25 cellular contexts compared by ENCODE assay signal in the genomic region with DNA sequence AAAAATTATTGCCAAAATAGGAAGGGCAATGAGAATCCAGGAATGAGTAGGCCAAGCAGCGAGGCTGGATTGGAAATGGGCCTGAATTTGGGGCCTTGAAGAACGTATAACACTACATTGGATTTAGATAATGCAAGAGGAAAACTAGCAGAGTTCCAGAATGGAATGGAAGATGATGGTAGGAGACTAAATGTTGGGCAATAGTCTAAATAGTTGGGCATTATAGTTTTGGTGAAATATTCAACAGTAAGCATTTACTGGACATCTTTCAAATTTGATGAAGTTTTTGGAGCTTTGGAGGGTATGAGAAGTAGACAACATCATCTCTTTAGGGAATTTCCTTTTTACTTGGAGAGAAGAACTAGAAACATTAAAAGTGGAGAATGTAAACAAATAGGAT. TPM values are rescaled to one million over a fixed set of nuclear protein-coding genes. Genes with fewer than 3 reads are reported as not detected.
A peak's percentile ranks its signal among the peaks of the same experiment; 100 is the strongest.
DNase-seq lines count a peak whose midpoint lies in the region; ATAC-seq, FAIRE-seq and TF ChIP-seq lines count a peak whose summit lies in the region.
"Had no signal": no experiment of that assay in that cellular context is flagged by ENCODE, and none has a peak within 500 bp of the region (broad histone marks: within the 10 kb centered on the region; RNA-seq: fewer than 3 reads in every experiment).

No MANE protein-coding gene starts in this region.

- no peak overlapping the region for H2BK120ac ChIP-seq in mesendoderm (ENCODE audit: low read depth, low read length)

- H3K23ac ChIP-seq in mesendoderm (ENCODE audit: low read length), result no peak overlapping the region

- no peak overlapping the region for H2BK5ac ChIP-seq in mesendoderm (ENCODE audit: low read length)

- no peaks in the 10 kb centered on the region for H3K9me1 ChIP-seq in K562 (ENCODE audit: control insufficient read depth, insufficient read depth, low read length)

- POLR2A ChIA-PET in K562 (lab: Yijun Ruan, JAX), result interaction anchor here (0.6 to 4.5 kb wide), 6 partner anchors 11 to 197 kb away, joined by 3 to 28 read pairs (median 4); no protein-coding TSS in a partner anchor

- H3K36me3 ChIP-seq in BLaER1 treated with 17β-estradiol and CSF1 and Interleukin-3, amounts not matched to agents 10 nM and 100 nM, result no peaks in the 10 kb centered on the region
- H3K36me3 ChIP-seq in HUES64 (ENCODE audit: insufficient read depth, low read length) (no peaks in the 10 kb centered on the region), K562 (ENCODE audit: control insufficient read depth, insufficient read depth, low read length) (no peaks in the 10 kb centered on the region), mesendoderm (ENCODE audit: control insufficient read depth, insufficient read depth, low read length) (no peaks in the 10 kb centered on the region)

- H2AFZ ChIP-seq in K562 (ENCODE audit: low read depth, low read length), result no peak overlapping the region

- 86% methylated on average over 2 of the region's 2 CpGs for WGBS in HUES64
- WGBS in K562 (ENCODE audit: insufficient coverage, low coverage, missing lambda C conversion rate), result 91% methylated on average over 2 of the region's 2 CpGs
- WGBS in mesendoderm (ENCODE audit: extremely low coverage, insufficient coverage, low lambda C conversion rate), result no CpG with 5 or more reads among the region's 2 CpGs

- no peak overlapping the region for H3K4me3 ChIP-seq in BLaER1 treated with 17β-estradiol and CSF1 and Interleukin-3, amounts not matched to agents 10 nM and 100 nM
- peak overlapping the region; percentile 81; the same call in 1 of the 2 replicates for H3K4me3 ChIP-seq in HUES64 (ENCODE audit: low read length)
- H3K4me3 ChIP-seq in K562, result no peak overlapping the region
- H3K4me3 ChIP-seq in mesendoderm (ENCODE audit: low read length), result no peak overlapping the region
- H3K4me3 ChIP-seq: SK-N-MC had no signal

- in situ Hi-C loops in K562 (cut with MboI), result no loop called here
- in situ Hi-C loops in ACHN (cut with HindIII; ENCODE audit: low pct_ligation_motif_present, low pct_unique_long_range_greater_than_20kb, low sequenced_read_pairs), result no loop called here

- H3K56ac ChIP-seq in mesendoderm (ENCODE audit: low read length), result no peak overlapping the region

- no TSS peak for BruUV-seq in K562 (replicated peaks; lab: Mats Ljungman, UMichigan)

- ATAC-seq in K562 (no peak), left lobe of liver (no peak)

- H4K8ac ChIP-seq in mesendoderm (ENCODE audit: low read depth, low read length), result no peak overlapping the region

- peaks cover 19 to 37% (median 34%) of the 10 kb centered on the region in 10 experiments for H3K4me1 ChIP-seq in BLaER1 treated with 17β-estradiol and CSF1 and Interleukin-3, amounts not matched to agents 10 nM and 100 nM
- H3K4me1 ChIP-seq in HUES64 (ENCODE audit: insufficient read depth, low read length), result peaks cover 40% of the 10 kb centered on the region
- H3K4me1 ChIP-seq in K562 (replicated peaks in 1 of 2; ENCODE audit: control insufficient read depth in 2 of 2, insufficient read depth in 2 of 2, low read length in 2 of 2), result peaks cover 12 to 13% of the 10 kb centered on the region in 2 experiments; a peak in 4 of 5 replicates
- peaks cover 2% of the 10 kb centered on the region for H3K4me1 ChIP-seq in mesendoderm (ENCODE audit: control insufficient read depth, low read depth, low read length)

- peaks cover 0 to 10% (median 7%) of the 10 kb centered on the region in 11 experiments; a peak in 11 of 22 replicates for H3K9me3 ChIP-seq in BLaER1 treated with 17β-estradiol and CSF1 and Interleukin-3, amounts not matched to agents 10 nM and 100 nM (replicated peaks in 1 of 11)
- H3K9me3 ChIP-seq in HUES64 (ENCODE audit: insufficient read depth, low read depth, low read length), result no peaks in the 10 kb centered on the region
- H3K9me3 ChIP-seq in K562 (replicated peaks; ENCODE audit: control insufficient read depth, insufficient read depth, low read depth, low read length), result no peaks in the 10 kb centered on the region

- peak overlapping the region; percentile 13 for H2BK15ac ChIP-seq in mesendoderm (replicated peaks; ENCODE audit: low read depth)

- H3K18ac ChIP-seq in mesendoderm (ENCODE audit: low read length), result no peak overlapping the region

- CTCF ChIA-PET in K562 (lab: Yijun Ruan, JAX; ENCODE audit: low intra/inter-chr PET ratio), result no interaction called here

- no peak for TF ChIP-seq EP300 in K562 (IDR thresholded peaks at IDR 0.05; ENCODE audit: low read length)

- H3K27ac ChIP-seq in BLaER1 treated with 17β-estradiol and CSF1 and Interleukin-3, amounts not matched to agents 10 nM and 100 nM, result no peak overlapping the region
- peak overlapping the region; percentile 90 for H3K27ac ChIP-seq in HUES64 (ENCODE audit: low read depth, low read length)
- H3K27ac ChIP-seq in K562 (ENCODE audit: extremely low read depth, low read depth, low read length), result no peak overlapping the region
- H3K27ac ChIP-seq in mesendoderm (ENCODE audit: low read depth, low read length), result no peak overlapping the region

- no peak overlapping the region for H2AK5ac ChIP-seq in mesendoderm (ENCODE audit: low read length)

- peak overlapping the region in 8 of 11 experiments; percentile 83 to 97 (median 92); a peak in 12 of 22 replicates for H3K4me2 ChIP-seq in BLaER1 treated with 17β-estradiol and CSF1 and Interleukin-3, amounts not matched to agents 10 nM and 100 nM
- no peak overlapping the region for H3K4me2 ChIP-seq in K562 (ENCODE audit: insufficient read depth, low read length)
- H3K4me2 ChIP-seq in mesendoderm (ENCODE audit: low read length), result no peak overlapping the region

- peaks cover 0 to 16% (median 10%) of the 10 kb centered on the region in 11 experiments; a peak in 12 of 22 replicates for H4K20me1 ChIP-seq in BLaER1 treated with 17β-estradiol and CSF1 and Interleukin-3, amounts not matched to agents 10 nM and 100 nM
- H4K20me1 ChIP-seq in K562 (replicated peaks; ENCODE audit: control insufficient read depth, insufficient read depth, low read length), result no peaks in the 10 kb centered on the region

- no peak overlapping the region for H4K5ac ChIP-seq in mesendoderm (ENCODE audit: low read length)

- H3K4ac ChIP-seq in mesendoderm (ENCODE audit: low read depth, low read length), result no peak overlapping the region

- intact Hi-C loops in K562 (cut with micrococcal nuclease), result loop anchor here (10.0 kb wide), 1 partner anchor 518 kb away; no protein-coding TSS in a partner anchor

- H3K27me3 ChIP-seq in BLaER1 treated with 17β-estradiol and CSF1 and Interleukin-3, amounts not matched to agents 10 nM and 100 nM, result no peaks in the 10 kb centered on the region
- H3K27me3 ChIP-seq in HUES64 (ENCODE audit: insufficient read depth, low read length), result no peaks in the 10 kb centered on the region
- no peaks in the 10 kb centered on the region for H3K27me3 ChIP-seq in K562 (ENCODE audit: control insufficient read depth in 2 of 2, insufficient read depth in 2 of 2, low read length in 2 of 2)
- H3K27me3 ChIP-seq in mesendoderm (ENCODE audit: insufficient read depth, low read length, poor library complexity), result no peaks in the 10 kb centered on the region

- H3K9ac ChIP-seq in BLaER1 treated with 17β-estradiol and CSF1 and Interleukin-3, amounts not matched to agents 10 nM and 100 nM, result no peak overlapping the region
- no peak overlapping the region for H3K9ac ChIP-seq in HUES64 (ENCODE audit: low read depth, low read length)
- H3K9ac ChIP-seq in K562 (ENCODE audit: insufficient read depth in 1 of 2, low read depth in 2 of 2, low read length in 2 of 2), result no peak overlapping the region
- H3K9ac ChIP-seq in mesendoderm (ENCODE audit: low read length), result no peak overlapping the region

- TF ChIP-seq POLR2A in K562 (conservative IDR thresholded peaks at IDR 0.05), result no peak

- TF ChIP-seq RAD21 in K562 (CRISPR knock-in tag; conservative IDR thresholded peaks at IDR 0.05 in 1 of 2, IDR thresholded peaks at IDR 0.05 in 1 of 2), result no peak

- no peak for FAIRE-seq in K562 (lab: Jason Lieb, UNC)
- FAIRE-seq: D721Med, GM19239, H54 had no signal

- DNase-seq in K562 (ENCODE audit: extremely low read depth in 1 of 4, low spot score in 3 of 4) (no peak), mesendoderm (no peak), left lobe of liver (ENCODE audit: low spot score) (no peak), NCI-H510A (lab: John Stamatoyannopoulos, UW) (no peak), NCI-H748 (lab: John Stamatoyannopoulos, UW; ENCODE audit: unreplicated experiment) (no peak), ACHN (no peak)
- DNase-seq: 8988T, DMS53, GDM1, Karpas-422, NCI-H1694, NCI-H2081, NCI-H2171, NCI-H345, NCI-H524 treated with DMSO at 0.1 percent for 48 hours, OCI-M1, RPMI8226, SHP77, SW 1271 had no signal

- TF ChIP-seq CTCF in K562 (IDR thresholded peaks at IDR 0.05 in 2 of 3, conservative IDR thresholded peaks at IDR 0.05 in 1 of 3; ENCODE audit: insufficient read depth in 2 of 3, low read depth in 1 of 3, low read length in 3 of 3), result no peak

- H3K79me1 ChIP-seq in mesendoderm (ENCODE audit: low read length), result no peaks in the 10 kb centered on the region

- H3K79me2 ChIP-seq in K562 (ENCODE audit: control insufficient read depth, insufficient read depth, low read length) (peaks cover 30% of the 10 kb centered on the region), mesendoderm (ENCODE audit: control insufficient read depth, insufficient read depth, low read length) (peaks cover 16% of the 10 kb centered on the region)

TF ChIP-seq in K562, 482 proteins besides CTCF, POLR2A, EP300 and RAD21 (continues in another document):
- TF ChIP-seq NCOA1 (IDR thresholded peaks at IDR 0.05; ENCODE audit: low read depth), result no peak
- TF ChIP-seq GABPB2 (CRISPR knock-in tag; conservative IDR thresholded peaks at IDR 0.05), result no peak

RNA-seq across cellular contexts. Expression of a gene that starts 3.4 kb away (rescaled TPM):
- polyA plus RNA-seq in HUES64 (2013, experiment 1 of 2), result 88.4 TPM
- polyA plus RNA-seq in HUES64 (2013, experiment 2 of 2), result 87.6 TPM
- 56.9 and 64.3 TPM in 2 replicates for total RNA-seq in K562 (2011; cell fraction: chromatin; rRNA removed; ENCODE audit: low replicate concordance)
- total RNA-seq in K562 (2011; cell fraction: nucleolus; rRNA removed), result 33.0 and 36.0 TPM in 2 replicates
- total RNA-seq in K562 (2011; cell fraction: nucleoplasm; rRNA removed), result 32.8 and 33.1 TPM in 2 replicates
- 15.5 and 17.4 TPM in 2 replicates for total RNA-seq in K562 (2014; rRNA removed)
- total RNA-seq in K562 (2014; rRNA removed; fragmentation: Illumina TruSeq; extraction: Trizol), result 14.9 and 16.9 TPM in 2 replicates
- total RNA-seq in K562 (2015; rRNA removed; fragmentation: Illumina TruSeq; extraction: Trizol), result 16.1 and 16.5 TPM in 2 replicates
- total RNA-seq in K562 (2021), result 23.8 and 29.0 TPM in 2 replicates
- polyA plus RNA-seq in K562 (2011; rRNA removed), result 15.7 and 16.8 TPM in 2 replicates
- polyA plus RNA-seq in K562 (2011; cell fraction: cytosol; rRNA removed), result 13.0 and 13.9 TPM in 2 replicates
- polyA plus RNA-seq in K562 (2011; cell fraction: nucleus; rRNA removed), result 30.2 and 41.3 TPM in 2 replicates
- 14.1 and 15.7 TPM in 2 replicates for polyA plus RNA-seq in K562 (2012)
- 21.7 and 22.5 TPM in 2 replicates for polyA plus RNA-seq in K562 (2014; fragmentation: Illumina TruSeq; extraction: Trizol)
- 1 to 10 TPM; 5.0 to 6.7 TPM for polyA plus RNA-seq in K562 (2014; fragmentation: Nextera tagmentation; extraction: Ambion mirVana)
- polyA plus RNA-seq in K562 (2014; rRNA removed), result 12.7 and 15.6 TPM in 2 replicates
- polyA minus RNA-seq in K562 (2011; rRNA and poly(A)+ RNA removed), result 30.8 and 34.8 TPM in 2 replicates
- 17.8 and 22.9 TPM in 2 replicates for polyA minus RNA-seq in K562 (2011; cell fraction: cytosol; rRNA and poly(A)+ RNA removed)
- polyA minus RNA-seq in K562 (2011; cell fraction: nucleus; rRNA and poly(A)+ RNA removed), result 23.2 and 32.0 TPM in 2 replicates
- polyA plus RNA-seq in mesendoderm (2013, experiment 1 of 2), result 58.9 TPM
- 60.3 TPM for polyA plus RNA-seq in mesendoderm (2013, experiment 2 of 2)
- total RNA-seq in left lobe of liver, result 3.8 TPM

Comparison
In these comparisons a context has a peak if more than half of its experiments do, and no peak if none do; other contexts are left out.
1. H3K4me2 ChIP-seq: peak in BLaER1 treated with 17β-estradiol and CSF1 and Interleukin-3, amounts not matched to agents 10 nM and 100 nM (8 of 11); none in K562 (single experiment) and mesendoderm (single experiment).